In the genomic region with DNA sequence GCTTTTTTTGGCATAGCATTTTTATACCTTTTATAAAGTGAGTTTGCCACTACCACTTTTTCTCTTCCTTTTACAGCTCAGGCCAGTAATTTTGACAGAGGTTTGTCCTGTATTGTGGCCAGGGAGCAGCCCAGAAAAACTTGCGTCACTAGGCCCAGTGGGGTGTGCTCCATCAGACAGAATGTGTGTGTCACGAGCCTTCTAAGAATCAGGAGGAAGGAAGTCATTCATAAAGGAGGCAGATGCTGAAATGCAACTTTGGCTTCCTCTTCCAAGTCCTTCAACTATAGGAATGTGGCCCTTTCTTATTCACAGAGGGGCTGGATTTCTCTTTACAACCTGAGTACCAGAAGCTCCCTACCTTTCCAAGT, we compare ENCODE assay signal across 8 cellular contexts. TPM values are rescaled to one million over a fixed set of nuclear protein-coding genes. Genes with fewer than 3 reads are reported as not detected.
DNase-seq lines count a peak whose midpoint lies in the region; ATAC-seq and TF ChIP-seq lines count a peak whose summit lies in the region.
"Had no signal": no experiment of that assay in that cellular context is flagged by ENCODE, and none has a peak within 500 bp of the region (broad histone marks: within the 10 kb centered on the region; RNA-seq: fewer than 3 reads in every experiment).

No MANE protein-coding gene starts in this region.

- no peaks in the 10 kb centered on the region for H3K9me3 Mint-ChIP-seq in WTC11
- H3K9me3 Mint-ChIP-seq in stimulated activated memory B cell treated with anti-CD40 and anti-IgM and Interleukin-4, amounts not matched to agents 10 μg/mL and 1 μg/mL and 100 μg/mL, for 72 hours, result no peaks in the 10 kb centered on the region
- H3K9me3 Mint-ChIP-seq: effector memory CD8-positive, alpha-beta T cell had no signal

- TF ChIP-seq CTCF in HL-60 (IDR thresholded peaks at IDR 0.05; ENCODE audit: insufficient read depth, low read length), result no peak
- TF ChIP-seq CTCF in WTC11 (IDR thresholded peaks at IDR 0.05), result no peak

- H3K27ac Mint-ChIP-seq in WTC11, result peak overlapping the region; percentile 90
- H3K27ac Mint-ChIP-seq in stimulated activated memory B cell treated with anti-CD40 and anti-IgM and Interleukin-4, amounts not matched to agents 10 μg/mL and 1 μg/mL and 100 μg/mL, for 72 hours, result peak overlapping the region; percentile 26

- peaks cover 17% of the 10 kb centered on the region for H3K4me1 Mint-ChIP-seq in WTC11
- H3K4me1 Mint-ChIP-seq in stimulated activated memory B cell treated with anti-CD40 and anti-IgM and Interleukin-4, amounts not matched to agents 10 μg/mL and 1 μg/mL and 100 μg/mL, for 72 hours, result peaks cover 59% of the 10 kb centered on the region

- no peaks in the 10 kb centered on the region for H3K27me3 Mint-ChIP-seq in WTC11 (ENCODE audit: low read depth)
- no peaks in the 10 kb centered on the region for H3K27me3 Mint-ChIP-seq in stimulated activated memory B cell treated with anti-CD40 and anti-IgM and Interleukin-4, amounts not matched to agents 10 μg/mL and 1 μg/mL and 100 μg/mL, for 72 hours
- H3K27me3 Mint-ChIP-seq: effector memory CD8-positive, alpha-beta T cell had no signal

- peaks cover 44% of the 10 kb centered on the region for H3K36me3 Mint-ChIP-seq in WTC11
- peaks cover 46% of the 10 kb centered on the region for H3K36me3 Mint-ChIP-seq in stimulated activated memory B cell treated with anti-CD40 and anti-IgM and Interleukin-4, amounts not matched to agents 10 μg/mL and 1 μg/mL and 100 μg/mL, for 72 hours

- no peak overlapping the region for H3K4me3 ChIP-seq in HL-60 (replicated peaks; ENCODE audit: insufficient read depth, low read length)

- H3K27me3 ChIP-seq in HL-60 (ENCODE audit: insufficient read depth, poor library complexity, severe bottlenecking), result no peaks in the 10 kb centered on the region

- H3K4me3 Mint-ChIP-seq in WTC11, result no peak overlapping the region
- no peak overlapping the region for H3K4me3 Mint-ChIP-seq in stimulated activated memory B cell treated with anti-CD40 and anti-IgM and Interleukin-4, amounts not matched to agents 10 μg/mL and 1 μg/mL and 100 μg/mL, for 72 hours
- H3K4me3 Mint-ChIP-seq: effector memory CD8-positive, alpha-beta T cell had no signal

- DNase-seq in HL-60 (ENCODE audit: low read depth in 1 of 2, low spot score in 1 of 2) (peak; percentile 80 to 88), WTC11 (ENCODE audit: low spot score) (no peak), globus pallidus (ENCODE audit: low spot score) (peak; percentile 41), EL (no peak), NCI-H82 treated with DMSO at 0.1 percent for 48 hours (lab: John Stamatoyannopoulos, UW; ENCODE audit: unreplicated experiment) (no peak)
- DNase-seq: effector memory CD8-positive, alpha-beta T cell had no signal

- POLR2A ChIA-PET in WTC11 (lab: Charles Lee), result interaction anchor here (1.2 kb wide), 1 partner anchor 9 kb away, joined by 3 read pairs; no protein-coding TSS in a partner anchor

- CTCF ChIA-PET in WTC11 (lab: Charles Lee), result interaction anchor here (0.6 to 1.3 kb wide), 5 partner anchors 10 to 459 kb away, joined by 3 to 5 read pairs (median 3); a partner anchor contains a TSS

- peak overlapping the region; percentile 9 for H3K27ac ChIP-seq in HL-60 (replicated peaks)

- peak; percentile 21; the same call in 1 of the 2 replicates for ATAC-seq in WTC11
- no peak for ATAC-seq in stimulated activated memory B cell treated with anti-CD40 and anti-IgM and Interleukin-4, amounts not matched to agents 10 μg/mL and 1 μg/mL and 100 μg/mL, for 72 hours
- no peak for ATAC-seq in GM21619 (IDR thresholded peaks at IDR 0.05; ENCODE audit: unreplicated experiment)
- ATAC-seq: effector memory CD8-positive, alpha-beta T cell had no signal

TF ChIP-seq in WTC11, 78 proteins besides CTCF, POLR2A, EP300 and RAD21:
- TF ChIP-seq, protein P1, sequence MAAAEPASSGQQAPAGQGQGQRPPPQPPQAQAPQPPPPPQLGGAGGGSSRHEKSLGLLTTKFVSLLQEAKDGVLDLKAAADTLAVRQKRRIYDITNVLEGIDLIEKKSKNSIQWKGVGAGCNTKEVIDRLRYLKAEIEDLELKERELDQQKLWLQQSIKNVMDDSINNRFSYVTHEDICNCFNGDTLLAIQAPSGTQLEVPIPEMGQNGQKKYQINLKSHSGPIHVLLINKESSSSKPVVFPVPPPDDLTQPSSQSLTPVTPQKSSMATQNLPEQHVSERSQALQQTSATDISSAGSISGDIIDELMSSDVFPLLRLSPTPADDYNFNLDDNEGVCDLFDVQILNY (CRISPR knock-in tag; IDR thresholded peaks at IDR 0.05), result no peak
- TF ChIP-seq NFE2L1 (CRISPR knock-in tag; IDR thresholded peaks at IDR 0.05) (no peak), EMX1 (CRISPR knock-in tag; IDR thresholded peaks at IDR 0.05) (no peak), FOXJ3 (CRISPR knock-in tag; IDR thresholded peaks at IDR 0.05; ENCODE audit: borderline replicate concordance) (no peak), ZNF416 (CRISPR knock-in tag; IDR thresholded peaks at IDR 0.05) (no peak), ZNF219 (CRISPR knock-in tag; IDR thresholded peaks at IDR 0.05; ENCODE audit: borderline replicate concordance) (no peak)
- TF ChIP-seq, protein P2, sequence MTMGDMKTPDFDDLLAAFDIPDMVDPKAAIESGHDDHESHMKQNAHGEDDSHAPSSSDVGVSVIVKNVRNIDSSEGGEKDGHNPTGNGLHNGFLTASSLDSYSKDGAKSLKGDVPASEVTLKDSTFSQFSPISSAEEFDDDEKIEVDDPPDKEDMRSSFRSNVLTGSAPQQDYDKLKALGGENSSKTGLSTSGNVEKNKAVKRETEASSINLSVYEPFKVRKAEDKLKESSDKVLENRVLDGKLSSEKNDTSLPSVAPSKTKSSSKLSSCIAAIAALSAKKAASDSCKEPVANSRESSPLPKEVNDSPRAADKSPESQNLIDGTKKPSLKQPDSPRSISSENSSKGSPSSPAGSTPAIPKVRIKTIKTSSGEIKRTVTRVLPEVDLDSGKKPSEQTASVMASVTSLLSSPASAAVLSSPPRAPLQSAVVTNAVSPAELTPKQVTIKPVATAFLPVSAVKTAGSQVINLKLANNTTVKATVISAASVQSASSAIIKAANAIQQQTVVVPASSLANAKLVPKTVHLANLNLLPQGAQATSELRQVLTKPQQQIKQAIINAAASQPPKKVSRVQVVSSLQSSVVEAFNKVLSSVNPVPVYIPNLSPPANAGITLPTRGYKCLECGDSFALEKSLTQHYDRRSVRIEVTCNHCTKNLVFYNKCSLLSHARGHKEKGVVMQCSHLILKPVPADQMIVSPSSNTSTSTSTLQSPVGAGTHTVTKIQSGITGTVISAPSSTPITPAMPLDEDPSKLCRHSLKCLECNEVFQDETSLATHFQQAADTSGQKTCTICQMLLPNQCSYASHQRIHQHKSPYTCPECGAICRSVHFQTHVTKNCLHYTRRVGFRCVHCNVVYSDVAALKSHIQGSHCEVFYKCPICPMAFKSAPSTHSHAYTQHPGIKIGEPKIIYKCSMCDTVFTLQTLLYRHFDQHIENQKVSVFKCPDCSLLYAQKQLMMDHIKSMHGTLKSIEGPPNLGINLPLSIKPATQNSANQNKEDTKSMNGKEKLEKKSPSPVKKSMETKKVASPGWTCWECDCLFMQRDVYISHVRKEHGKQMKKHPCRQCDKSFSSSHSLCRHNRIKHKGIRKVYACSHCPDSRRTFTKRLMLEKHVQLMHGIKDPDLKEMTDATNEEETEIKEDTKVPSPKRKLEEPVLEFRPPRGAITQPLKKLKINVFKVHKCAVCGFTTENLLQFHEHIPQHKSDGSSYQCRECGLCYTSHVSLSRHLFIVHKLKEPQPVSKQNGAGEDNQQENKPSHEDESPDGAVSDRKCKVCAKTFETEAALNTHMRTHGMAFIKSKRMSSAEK (CRISPR knock-in tag; IDR thresholded peaks at IDR 0.05; ENCODE audit: borderline replicate concordance), result no peak

RNA-seq across cellular contexts. Expression of a gene that starts 10.1 kb away (rescaled TPM):
- 44.2 to 47.6 TPM (median 44.5 TPM) in 3 replicates for total RNA-seq in WTC11 (2021)

Comparison
In these comparisons a context has a peak if more than half of its experiments do, and no peak if none do; other contexts are left out.
1. DNase-seq: peak in HL-60 (2 of 2) and globus pallidus (single experiment); none in WTC11 (single experiment), EL (single experiment) and NCI-H82 treated with DMSO at 0.1 percent for 48 hours (single experiment).